Comparison of ENCODE assay signal across 18 cellular contexts in the genomic region with DNA sequence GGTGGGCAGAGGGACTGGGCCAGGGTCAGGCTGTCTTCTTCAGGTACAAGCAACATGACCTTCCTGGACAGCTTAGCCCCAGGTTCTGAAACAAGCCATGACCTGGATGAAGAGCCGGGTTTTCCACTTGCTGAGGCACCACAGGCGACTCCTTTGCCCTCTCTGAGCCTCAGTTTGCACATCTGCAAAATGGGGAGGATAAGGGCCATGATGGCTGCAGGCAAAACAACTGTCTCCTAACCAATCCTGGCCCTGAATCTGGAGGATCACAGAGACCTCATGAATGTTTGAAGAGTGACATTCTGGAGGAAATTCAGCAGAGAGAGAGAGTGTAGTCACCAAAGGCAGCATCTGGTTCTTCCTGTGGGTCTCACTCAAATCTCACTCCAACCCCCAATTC. TPM values are rescaled to one million over a fixed set of nuclear protein-coding genes. Genes with fewer than 3 reads are reported as not detected.
DNase-seq lines count a peak whose midpoint lies in the region; TF ChIP-seq lines count a peak whose summit lies in the region.
"Had no signal": no experiment of that assay in that cellular context is flagged by ENCODE, and none has a peak within 500 bp of the region (broad histone marks: within the 10 kb centered on the region; RNA-seq: fewer than 3 reads in every experiment).

No MANE protein-coding gene starts in this region.

- peaks cover 40% of the 10 kb centered on the region for H3K27me3 Mint-ChIP-seq in neural crest cell (ENCODE audit: low read depth)

- no peaks in the 10 kb centered on the region for H3K36me3 Mint-ChIP-seq in neural crest cell (ENCODE audit: low read depth)
- H3K36me3 Mint-ChIP-seq: CD4-positive, CD25-positive, alpha-beta regulatory T cell had no signal

- peak overlapping the region; percentile 84 for H3K27ac ChIP-seq in layer of hippocampus (ENCODE audit: low read depth, low read length)
- H3K27ac ChIP-seq: 22Rv1; BLaER1 treated with 17β-estradiol and CSF1 and Interleukin-3, amounts not matched to agents 10 nM and 100 nM; GM23248; HL-60 had no signal

- DNase-seq in NCI-H2227 (lab: John Stamatoyannopoulos, UW; ENCODE audit: unreplicated experiment) (peak; percentile 7), NCI-H2227 treated with DMSO at 0.1 percent for 48 hours (lab: John Stamatoyannopoulos, UW) (no peak), neural crest cell (ENCODE audit: low read depth, low spot score) (no peak), iPS-NIHi7 (ENCODE audit: extremely low spot score) (no peak), occipital lobe (lab: John Stamatoyannopoulos, UW) (no peak), NOMO-1 treated with DMSO at 0.1 percent for 48 hours (lab: John Stamatoyannopoulos, UW; ENCODE audit: unreplicated experiment) (no peak)
- DNase-seq: AML-193; CD4-positive, CD25-positive, alpha-beta regulatory T cell; DMS79 had no signal

- no peaks in the 10 kb centered on the region for H3K9me3 Mint-ChIP-seq in neural crest cell
- H3K9me3 Mint-ChIP-seq: CD4-positive, CD25-positive, alpha-beta regulatory T cell had no signal

- H3K27ac Mint-ChIP-seq in neural crest cell (ENCODE audit: unreplicated experiment): peak overlapping the region; percentile 89
- H3K27ac Mint-ChIP-seq: CD4-positive, CD25-positive, alpha-beta regulatory T cell had no signal

- no peaks in the 10 kb centered on the region for H3K27me3 ChIP-seq in layer of hippocampus (ENCODE audit: control insufficient read depth, insufficient read depth, low read length)

- no peak overlapping the region for H3K4me3 Mint-ChIP-seq in neural crest cell
- H3K4me3 Mint-ChIP-seq: CD4-positive, CD25-positive, alpha-beta regulatory T cell had no signal

- no peak for TF ChIP-seq CTCF in neural crest cell (conservative IDR thresholded peaks at IDR 0.05)

- H3K4me1 Mint-ChIP-seq in neural crest cell: peaks cover 40% of the 10 kb centered on the region
- H3K4me1 Mint-ChIP-seq: CD4-positive, CD25-positive, alpha-beta regulatory T cell had no signal

RNA-seq across cellular contexts. Expression of a gene that starts 8.0 kb away (rescaled TPM):
- total RNA-seq in neural crest cell (0.42 and 0.45 TPM in 2 replicates), occipital lobe (61.1 TPM)
- total RNA-seq: A673; Calu3; CD4-positive, CD25-positive, alpha-beta regulatory T cell; G401; GM12878; GM23248 had no signal

Comparison
In these comparisons a context has a peak if more than half of its experiments do, and no peak if none do; other contexts are left out.
1. RNA of a gene that starts 8.0 kb away (total RNA-seq): 61.1 TPM in occipital lobe (single experiment); 0.42 to 0.45 TPM in neural crest cell; every median in the first group is over 10 times any median in the second.